ENCODE assay signal across 11 cellular contexts in genomic region chr16:82631701-82632685, GRCh38. TPM values are rescaled to one million over a fixed set of nuclear protein-coding genes. Genes with fewer than 3 reads are reported as not detected.
DNase-seq lines count a peak whose midpoint lies in the region; ATAC-seq and TF ChIP-seq lines count a peak whose summit lies in the region.
"Had no signal": no experiment of that assay in that cellular context is flagged by ENCODE, and none has a peak within 500 bp of the region (broad histone marks: within the 10 kb centered on the region; RNA-seq: fewer than 3 reads in every experiment).

No MANE protein-coding gene starts in this region.

- ATAC-seq in GM18867 (IDR thresholded peaks at IDR 0.05; ENCODE audit: unreplicated experiment), result peak; percentile 53
- no peak for ATAC-seq in HG03342 (IDR thresholded peaks at IDR 0.05; ENCODE audit: unreplicated experiment)
- no peak for ATAC-seq in HG02852 (IDR thresholded peaks at IDR 0.05; ENCODE audit: unreplicated experiment)
- ATAC-seq: activated CD4-positive, CD25-positive, alpha-beta regulatory T cell treated with anti-CD3 and anti-CD28 coated beads, Interleukin-2, amount 50 U/mL, for 24 hours had no signal

- no peak overlapping the region for H3K4me3 ChIP-seq in AG04450 (ENCODE audit: low read depth, low read length)
- H3K4me3 ChIP-seq: tibial nerve had no signal

- in situ Hi-C loops in SK-MEL-5 (cut with HindIII; ENCODE audit: low pct_unique_long_range_greater_than_20kb, low sequenced_read_pairs), result no loop called here

- H3K27me3 ChIP-seq in AG04450 (ENCODE audit: control insufficient read depth, insufficient read depth, low read length), result no peaks in the 10 kb centered on the region

- TF ChIP-seq CTCF in AG04450 (IDR thresholded peaks at IDR 0.05; ENCODE audit: low read depth, low read length), result peak; percentile 28; the same call in 1 of the 2 replicates

- no peaks in the 10 kb centered on the region; the same call in 1 of the 2 replicates for H3K9me3 ChIP-seq in AG04450 (ENCODE audit: control insufficient read depth, insufficient read depth, low read length)
- H3K9me3 ChIP-seq: tibial nerve had no signal

- DNase-seq in AG04450 (ENCODE audit: low read depth, low spot score) (no peak), SK-MEL-5 (ENCODE audit: low read depth, low spot score) (peak; percentile 67), iPS-NIHi7 (ENCODE audit: extremely low spot score) (peak; percentile 68), cerebellar nuclear complex (lab: John Stamatoyannopoulos, UW) (no peak)
- DNase-seq in stimulated activated naive CD4-positive, alpha-beta T cell treated with Interleukin-2 at 50 U/mL for 16 hours (lab: John Stamatoyannopoulos, UW), result no peak
- DNase-seq: NCI-H1092 had no signal

- no peak overlapping the region for H3K27ac ChIP-seq in AG04450 (ENCODE audit: low read depth, low read length)
- H3K27ac ChIP-seq: tibial nerve had no signal

- POLR2A ChIA-PET in AG04450 (lab: Yijun Ruan, JAX), result no interaction called here

- CTCF ChIA-PET in AG04450 (lab: Charles Lee), result interaction anchor here (0.5 to 2.3 kb wide), 7 partner anchors 9 to 815 kb away, joined by 3 to 34 read pairs (median 4); no protein-coding TSS in a partner anchor

RNA-seq across cellular contexts. Expression of gene CDH13, which starts 5.2 kb away (rescaled TPM):
- 54.8 and 55.0 TPM in 2 replicates for polyA plus RNA-seq in AG04450 (2011; rRNA removed)
- polyA minus RNA-seq in AG04450 (2011; rRNA and poly(A)+ RNA removed), result 44.9 and 51.8 TPM in 2 replicates
- total RNA-seq in SK-MEL-5 (2014; rRNA removed; shearing (Covaris generic)), result not detected in 2 replicates
- 0.04 TPM in 1 of 2 replicates, not detected in the other for polyA plus RNA-seq in SK-MEL-5 (2015; cell fraction: cytosol; rRNA removed)
- not detected in 2 replicates for polyA plus RNA-seq in SK-MEL-5 (2015; cell fraction: nucleus; rRNA removed)

Comparison
In these comparisons a context has a peak if more than half of its experiments do, and no peak if none do; other contexts are left out.
1. DNase-seq: peak in SK-MEL-5 (single experiment) and iPS-NIHi7 (single experiment); none in AG04450 (single experiment), cerebellar nuclear complex (0 of 2) and stimulated activated naive CD4-positive, alpha-beta T cell treated with Interleukin-2 at 50 U/mL for 16 hours (single experiment).